ENCODE assay signal across 1 cellular context in the genomic region with DNA sequence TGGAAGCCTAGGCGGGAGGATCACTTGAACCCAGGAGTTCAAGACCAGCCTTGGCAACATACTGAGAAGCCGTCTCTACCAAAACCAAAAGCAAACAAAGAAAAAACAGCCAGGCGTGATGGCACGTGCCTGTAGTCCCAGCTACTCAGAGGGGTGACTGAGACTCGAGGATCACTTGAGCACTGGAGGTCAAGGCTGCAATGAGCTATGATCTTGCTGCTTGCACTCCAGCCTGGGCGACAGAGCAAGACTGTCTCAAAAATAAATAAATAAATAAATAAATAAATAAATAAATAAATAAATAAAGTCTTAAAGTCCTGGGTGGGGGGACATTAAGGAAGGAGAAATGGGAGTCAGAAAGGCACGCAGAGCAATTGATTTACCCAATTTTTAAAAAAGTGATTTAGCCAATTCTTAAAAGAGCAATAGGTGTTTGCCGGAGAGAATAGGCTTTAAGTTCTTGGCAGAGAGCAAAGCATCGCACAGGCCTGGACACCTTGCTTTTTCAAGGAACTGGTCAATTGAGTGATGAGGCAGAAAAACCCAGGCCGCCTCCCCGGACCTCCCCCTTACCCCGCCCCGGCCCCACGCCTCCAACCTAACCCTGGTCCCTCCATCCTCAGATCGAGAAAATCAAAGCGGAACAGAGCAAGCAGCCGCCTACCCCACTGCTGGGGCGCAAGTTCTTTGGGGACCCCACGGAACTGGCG.
TF ChIP-seq lines count a peak whose summit lies in the region.

No MANE protein-coding gene starts in this region.

TF ChIP-seq in HEK293, 187 proteins besides CTCF, POLR2A, EP300 and RAD21 (continued from another document):
- TF ChIP-seq ZNF148 (tag by site-specific recombination; IDR thresholded peaks at IDR 0.05; ENCODE audit: borderline replicate concordance): no peak
- TF ChIP-seq ZSCAN23 (tag by site-specific recombination; IDR thresholded peaks at IDR 0.05): peak; percentile 78; the same call in 1 of the 2 replicates
- TF ChIP-seq, protein P1, sequence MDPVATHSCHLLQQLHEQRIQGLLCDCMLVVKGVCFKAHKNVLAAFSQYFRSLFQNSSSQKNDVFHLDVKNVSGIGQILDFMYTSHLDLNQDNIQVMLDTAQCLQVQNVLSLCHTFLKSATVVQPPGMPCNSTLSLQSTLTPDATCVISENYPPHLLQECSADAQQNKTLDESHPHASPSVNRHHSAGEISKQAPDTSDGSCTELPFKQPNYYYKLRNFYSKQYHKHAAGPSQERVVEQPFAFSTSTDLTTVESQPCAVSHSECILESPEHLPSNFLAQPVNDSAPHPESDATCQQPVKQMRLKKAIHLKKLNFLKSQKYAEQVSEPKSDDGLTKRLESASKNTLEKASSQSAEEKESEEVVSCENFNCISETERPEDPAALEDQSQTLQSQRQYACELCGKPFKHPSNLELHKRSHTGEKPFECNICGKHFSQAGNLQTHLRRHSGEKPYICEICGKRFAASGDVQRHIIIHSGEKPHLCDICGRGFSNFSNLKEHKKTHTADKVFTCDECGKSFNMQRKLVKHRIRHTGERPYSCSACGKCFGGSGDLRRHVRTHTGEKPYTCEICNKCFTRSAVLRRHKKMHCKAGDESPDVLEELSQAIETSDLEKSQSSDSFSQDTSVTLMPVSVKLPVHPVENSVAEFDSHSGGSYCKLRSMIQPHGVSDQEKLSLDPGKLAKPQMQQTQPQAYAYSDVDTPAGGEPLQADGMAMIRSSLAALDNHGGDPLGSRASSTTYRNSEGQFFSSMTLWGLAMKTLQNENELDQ (tag by site-specific recombination; IDR thresholded peaks at IDR 0.05; ENCODE audit: low read depth): no peak
- peak; percentile 44; the same call in 1 of the 2 replicates for TF ChIP-seq ZNF707 (tag by site-specific recombination; IDR thresholded peaks at IDR 0.05)
- TF ChIP-seq ZNF777 (tag by site-specific recombination; IDR thresholded peaks at IDR 0.05; ENCODE audit: borderline replicate concordance): no peak
- peak; percentile 97 for TF ChIP-seq RBAK (tag by site-specific recombination; IDR thresholded peaks at IDR 0.05)
- TF ChIP-seq ZNF639 (tag by site-specific recombination; IDR thresholded peaks at IDR 0.05): peak; percentile 85; the same call in 1 of the 2 replicates
- TF ChIP-seq OVOL3 (tag by site-specific recombination; IDR thresholded peaks at IDR 0.05): peak; percentile 96; the same call in 1 of the 2 replicates
- peak; percentile 31; the same call in 1 of the 2 replicates for TF ChIP-seq OSR2 (tag by site-specific recombination; IDR thresholded peaks at IDR 0.05)
- no peak for TF ChIP-seq ZSCAN5A (tag by site-specific recombination; IDR thresholded peaks at IDR 0.05)
- TF ChIP-seq ZNF544 (tag by site-specific recombination; IDR thresholded peaks at IDR 0.05): no peak
- TF ChIP-seq ZNF701 (tag by site-specific recombination; IDR thresholded peaks at IDR 0.05): no peak
- no peak for TF ChIP-seq ZBTB17 (tag by site-specific recombination; IDR thresholded peaks at IDR 0.05)
- peak; percentile 100 for TF ChIP-seq ZNF555 (tag by site-specific recombination; conservative IDR thresholded peaks at IDR 0.05)
- peak; percentile 99 for TF ChIP-seq ZNF664 (tag by site-specific recombination; IDR thresholded peaks at IDR 0.05)
- TF ChIP-seq ZNF280D (tag by site-specific recombination; IDR thresholded peaks at IDR 0.05): no peak
- peak; percentile 93 for TF ChIP-seq ZNF302 (tag by site-specific recombination; IDR thresholded peaks at IDR 0.05; ENCODE audit: low read depth)
- no peak; the same call in 1 of the 2 replicates for TF ChIP-seq GLI2 (tag by site-specific recombination; IDR thresholded peaks at IDR 0.05; ENCODE audit: borderline replicate concordance, low read depth)
- TF ChIP-seq ZNF510 (tag by site-specific recombination; IDR thresholded peaks at IDR 0.05; ENCODE audit: insufficient replicate concordance): no peak
- TF ChIP-seq, protein P2, sequence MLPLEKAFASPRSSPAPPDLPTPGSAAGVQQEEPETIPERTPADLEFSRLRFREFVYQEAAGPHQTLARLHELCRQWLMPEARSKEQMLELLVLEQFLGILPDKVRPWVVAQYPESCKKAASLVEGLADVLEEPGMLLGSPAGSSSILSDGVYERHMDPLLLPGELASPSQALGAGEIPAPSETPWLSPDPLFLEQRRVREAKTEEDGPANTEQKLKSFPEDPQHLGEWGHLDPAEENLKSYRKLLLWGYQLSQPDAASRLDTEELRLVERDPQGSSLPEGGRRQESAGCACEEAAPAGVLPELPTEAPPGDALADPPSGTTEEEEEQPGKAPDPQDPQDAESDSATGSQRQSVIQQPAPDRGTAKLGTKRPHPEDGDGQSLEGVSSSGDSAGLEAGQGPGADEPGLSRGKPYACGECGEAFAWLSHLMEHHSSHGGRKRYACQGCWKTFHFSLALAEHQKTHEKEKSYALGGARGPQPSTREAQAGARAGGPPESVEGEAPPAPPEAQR (tag by site-specific recombination; IDR thresholded peaks at IDR 0.05): no peak
